ENCODE assay signal across 16 cellular contexts in the genomic region with DNA sequence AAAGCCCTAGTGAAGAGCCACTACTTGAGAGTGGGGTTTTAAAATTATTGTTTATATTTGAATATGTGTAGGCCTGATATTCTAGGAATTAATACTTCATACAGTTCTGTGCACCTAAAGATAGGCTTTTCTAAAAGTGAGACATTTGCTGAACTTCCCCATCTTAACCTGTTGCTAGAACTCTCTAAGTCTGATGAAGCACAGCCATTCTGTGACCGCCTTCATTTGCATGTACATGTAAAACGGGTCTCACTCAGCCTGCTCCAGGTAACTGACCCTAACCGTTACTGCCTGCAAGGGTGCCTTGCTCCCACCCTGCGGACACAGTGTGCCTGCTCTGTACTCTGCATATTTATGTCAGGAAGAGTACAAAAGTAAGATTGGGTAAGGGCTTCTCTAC. TPM values are rescaled to one million over a fixed set of nuclear protein-coding genes. Genes with fewer than 3 reads are reported as not detected.
DNase-seq lines count a peak whose midpoint lies in the region; ATAC-seq and TF ChIP-seq lines count a peak whose summit lies in the region.
"Had no signal": no experiment of that assay in that cellular context is flagged by ENCODE, and none has a peak within 500 bp of the region (broad histone marks: within the 10 kb centered on the region; RNA-seq: fewer than 3 reads in every experiment).

No MANE protein-coding gene starts in this region.

- DNase-seq in GM10248 (ENCODE audit: extremely low spot score) (peak; percentile 83), NCI-H1694 (lab: John Stamatoyannopoulos, UW) (no peak), NOMO-1 treated with dmso at 0.1 percent for 144 hours (lab: John Stamatoyannopoulos, UW; ENCODE audit: unreplicated experiment) (no peak), mucosa of gallbladder (ENCODE audit: low spot score) (no peak)
- DNase-seq in activated naive CD4-positive, alpha-beta T cell treated with anti-CD3 and anti-CD28 coated beads, Interleukin-2, amount 50 U/mL, for 16 hours, result no peak
- DNase-seq: activated T-cell treated with anti-CD3 and anti-CD28 coated beads, Interleukin-2, amount 50 U/mL, for 4 hours; DND-41; HCEC 1CT; islet precursor cell; NK-92 treated with Interleukin-12 subunit alpha and Interleukin-12 subunit beta, amount 100 ng/mL, for 24 hours; nucleus accumbens; trophoblast cell had no signal

- CTCF ChIA-PET in GM10248 (lab: Yijun Ruan, JAX), result interaction anchor here (0.8 to 6.4 kb wide), 8 partner anchors 9 to 199 kb away, joined by 3 to 49 read pairs (median 4); no protein-coding TSS in a partner anchor

- peak; percentile 7 for TF ChIP-seq CTCF in GM10248 (IDR thresholded peaks at IDR 0.05; ENCODE audit: control extremely low read depth, extremely low read depth, low read depth, missing control alignments)

- peak; percentile 79 for ATAC-seq in GM19372 (IDR thresholded peaks at IDR 0.05; ENCODE audit: low read depth, unreplicated experiment)
- peak; percentile 83 for ATAC-seq in HG02763 (IDR thresholded peaks at IDR 0.05; ENCODE audit: unreplicated experiment)
- ATAC-seq in HG03469 (IDR thresholded peaks at IDR 0.05; ENCODE audit: unreplicated experiment), result peak; percentile 84
- ATAC-seq: activated T-cell treated with anti-CD3 and anti-CD28 coated beads, Interleukin-2, amount 50 U/mL, for 4 hours had no signal

- POLR2A ChIA-PET in GM10248 (lab: Yijun Ruan, JAX), result interaction anchor here (0.8 kb wide), 1 partner anchor 25 kb away, joined by 3 read pairs; no protein-coding TSS in a partner anchor

RNA-seq across cellular contexts. Expression of a gene that starts 44.3 kb away (rescaled TPM):
- total RNA-seq in mucosa of gallbladder, result 2.9 TPM
- total RNA-seq: A172 had no signal

RNA-seq across cellular contexts. Expression of a gene that starts 54.9 kb away (rescaled TPM):
- 36.4 TPM for total RNA-seq in mucosa of gallbladder
